ENCODE assay signal across 8 cellular contexts in genomic region chr5:78569441-78569840, GRCh38.
DNase-seq lines count a peak whose midpoint lies in the region; ATAC-seq and TF ChIP-seq lines count a peak whose summit lies in the region.

No MANE protein-coding gene starts in this region.

- peak; percentile 7 for DNase-seq in GM23248
- DNase-seq in NCI-H524 treated with DMSO at 0.1 percent for 48 hours (lab: John Stamatoyannopoulos, UW) = peak; percentile 11
- peak; percentile 90 for DNase-seq in esophagus muscularis mucosa (ENCODE audit: extremely low spot score)
- peak; percentile 59 to 83 (median 73) for DNase-seq in ovary
- DNase-seq in GM10266 (ENCODE audit: extremely low spot score) = no peak
- no peak for DNase-seq in Karpas-422
- DNase-seq in activated T-cell treated with anti-CD3 and anti-CD28 coated beads, Interleukin-2, amount 50 U/mL, for 48 hours = no peak

- in situ Hi-C loops in GM23248 (cut with MboI) = no loop called here

- H3K9ac ChIP-seq in GM23248 (no peak overlapping the region), Karpas-422 (ENCODE audit: low read length) (no peak overlapping the region)

- ATAC-seq in GM19351 (IDR thresholded peaks at IDR 0.05; ENCODE audit: unreplicated experiment) = no peak

- H2AFZ ChIP-seq in GM23248 (no peak overlapping the region), Karpas-422 (ENCODE audit: low read length) (no peak overlapping the region)

- WGBS in GM23248 (ENCODE audit: low coverage in 1 of 2, low lambda C conversion rate in 2 of 2, missing lambda C conversion rate in 2 of 2), 2 experiments = 50 to 63% methylated on average over 10 of the region's 10 CpGs
- WGBS in esophagus muscularis mucosa = 36% methylated on average over 10 of the region's 10 CpGs
- WGBS in ovary, 3 donors = 14 to 24% (median 23%) methylated on average over 10 of the region's 10 CpGs

- TF ChIP-seq EP300 in esophagus muscularis mucosa (IDR thresholded peaks at IDR 0.05) (no peak), ovary (IDR thresholded peaks at IDR 0.05) (no peak)

- H3K36me3 ChIP-seq in GM23248 (ENCODE audit: low read depth) (no peaks in the 10 kb centered on the region), esophagus muscularis mucosa (peaks cover 0 to 2% (median 0%) of the 10 kb centered on the region in 4 donors), ovary (no peaks in the 10 kb centered on the region), Karpas-422 (ENCODE audit: insufficient read depth, low read length) (no peaks in the 10 kb centered on the region)

- H3K79me2 ChIP-seq in GM23248 (ENCODE audit: insufficient read depth) = peaks cover 46% of the 10 kb centered on the region
- no peaks in the 10 kb centered on the region for H3K79me2 ChIP-seq in Karpas-422 (ENCODE audit: low read length)

- H3K4me2 ChIP-seq in GM23248 (ENCODE audit: unreplicated experiment) = no peak overlapping the region
- no peak overlapping the region for H3K4me2 ChIP-seq in Karpas-422 (ENCODE audit: low read depth, low read length, poor library complexity, severe bottlenecking)

- H3K9me2 ChIP-seq in GM23248 (ENCODE audit: insufficient read depth) = no peaks in the 10 kb centered on the region
- no peaks in the 10 kb centered on the region for H3K9me2 ChIP-seq in Karpas-422 (replicated peaks; ENCODE audit: insufficient read depth, low read length)

- H4K20me1 ChIP-seq in GM23248 (ENCODE audit: insufficient read depth) = no peaks in the 10 kb centered on the region
- H4K20me1 ChIP-seq in Karpas-422 (ENCODE audit: insufficient read depth, low read depth, low read length) = no peaks in the 10 kb centered on the region

- no peak for TF ChIP-seq CTCF in esophagus muscularis mucosa (IDR thresholded peaks at IDR 0.05)
- no peak for TF ChIP-seq CTCF in ovary (IDR thresholded peaks at IDR 0.05)
- TF ChIP-seq CTCF in GM10266 (IDR thresholded peaks at IDR 0.05; ENCODE audit: control insufficient read depth, insufficient read depth, low read depth, missing control alignments) = no peak

- no peak for TF ChIP-seq POLR2A in esophagus muscularis mucosa (IDR thresholded peaks at IDR 0.05; ENCODE audit: low read depth)
- TF ChIP-seq POLR2A in ovary (IDR thresholded peaks at IDR 0.05) = no peak

- H3K4me1 ChIP-seq in GM23248 (ENCODE audit: insufficient read depth) = peaks cover 26% of the 10 kb centered on the region
- peaks cover 26 to 60% (median 46%) of the 10 kb centered on the region in 4 donors for H3K4me1 ChIP-seq in esophagus muscularis mucosa
- peaks cover 9% of the 10 kb centered on the region for H3K4me1 ChIP-seq in ovary (ENCODE audit: insufficient read depth)
- peaks cover 16% of the 10 kb centered on the region for H3K4me1 ChIP-seq in Karpas-422 (ENCODE audit: low read length)

- H3K27me3 ChIP-seq in GM23248 (replicated peaks; ENCODE audit: insufficient read depth) = no peaks in the 10 kb centered on the region
- H3K27me3 ChIP-seq in esophagus muscularis mucosa = no peaks in the 10 kb centered on the region
- no peaks in the 10 kb centered on the region for H3K27me3 ChIP-seq in ovary
- no peaks in the 10 kb centered on the region for H3K27me3 ChIP-seq in Karpas-422 (ENCODE audit: low read length)

- H3K9me3 ChIP-seq in GM23248 (ENCODE audit: low read depth) (no peaks in the 10 kb centered on the region), esophagus muscularis mucosa (no peaks in the 10 kb centered on the region), ovary (no peaks in the 10 kb centered on the region), Karpas-422 (ENCODE audit: low read length) (no peaks in the 10 kb centered on the region)

- intact Hi-C loops in esophagus muscularis mucosa (cut with DNase I) = no loop called here
- intact Hi-C loops in ovary (cut with DNase I) = no loop called here

- H3F3A ChIP-seq in GM23248 (ENCODE audit: insufficient read depth) = peaks cover 24% of the 10 kb centered on the region

- H3K4me3 ChIP-seq in GM23248 (no peak overlapping the region), esophagus muscularis mucosa (no peak overlapping the region), ovary (no peak overlapping the region), Karpas-422 (ENCODE audit: low read length) (no peak overlapping the region)

- no peak overlapping the region for H3K27ac ChIP-seq in GM23248
- peak overlapping the region in 2 of 4 donors; percentile 7 to 41 for H3K27ac ChIP-seq in esophagus muscularis mucosa (replicated peaks in 1 of 4)
- no peak overlapping the region for H3K27ac ChIP-seq in ovary
- H3K27ac ChIP-seq in Karpas-422 (ENCODE audit: low read length) = no peak overlapping the region

Comparison
In these comparisons a context has a peak if more than half of its experiments do, and no peak if none do; other contexts are left out.
1. DNase-seq: peak in GM23248 (single experiment), NCI-H524 treated with DMSO at 0.1 percent for 48 hours (single experiment), esophagus muscularis mucosa (single experiment) and ovary (5 of 5); none in GM10266 (single experiment), Karpas-422 (single experiment) and activated T-cell treated with anti-CD3 and anti-CD28 coated beads, Interleukin-2, amount 50 U/mL, for 48 hours (0 of 2).